In genomic region chr3:58323795-58324674, GRCh38 we compare ENCODE assay signal across 11 cellular contexts. TPM values are rescaled to one million over a fixed set of nuclear protein-coding genes. Genes with fewer than 3 reads are reported as not detected.
DNase-seq lines count a peak whose midpoint lies in the region; ATAC-seq and TF ChIP-seq lines count a peak whose summit lies in the region.
"Had no signal": no experiment of that assay in that cellular context is flagged by ENCODE, and none has a peak within 500 bp of the region (broad histone marks: within the 10 kb centered on the region; RNA-seq: fewer than 3 reads in every experiment).

No MANE protein-coding gene starts in this region.

- no peak overlapping the region for H3K4me3 ChIP-seq in fibroblast of the aortic adventitia (ENCODE audit: low read depth, low read length)
- H3K4me3 ChIP-seq: esophagus squamous epithelium, right lobe of liver had no signal

- no peak for TF ChIP-seq CTCF in fibroblast of the aortic adventitia (IDR thresholded peaks at IDR 0.05; ENCODE audit: insufficient read depth, low read length)

- CTCF ChIA-PET in activated CD8-positive, alpha-beta T cell treated with anti-CD3 and anti-CD28 coated beads, Interleukin-2, amount 10 ng/mL, durations not matched to agents 7 days and 5 days (lab: Charles Lee) = interaction anchor here (0.7 to 11.5 kb wide), 9 partner anchors 10 to 169 kb away, joined by 3 to 127 read pairs (median 5); partner anchors contain the start of genes HTD2 and RPP14

- no peaks in the 10 kb centered on the region for H3K27me3 Mint-ChIP-seq in activated T-cell treated with anti-CD3 and anti-CD28 coated beads, Interleukin-2, amount 50 U/mL, for 72 hours (ENCODE audit: low read depth)
- H3K27me3 Mint-ChIP-seq in activated CD8-positive, alpha-beta T cell treated with anti-CD3 and anti-CD28 coated beads, Interleukin-2, amount 10 ng/mL, durations not matched to agents 7 days and 5 days (ENCODE audit: low read depth) = no peaks in the 10 kb centered on the region
- H3K27me3 Mint-ChIP-seq in stimulated activated naive CD8-positive, alpha-beta T cell treated with anti-CD3 and anti-CD28 coated beads, Interleukin-15, Interleukin-2, amounts not matched to agents 100 ng/mL and 50 ng/mL, for 24 hours = no peaks in the 10 kb centered on the region

- ATAC-seq in activated T-cell treated with anti-CD3 and anti-CD28 coated beads, Interleukin-2, amount 50 U/mL, for 72 hours (replicated peaks in 1 of 2) = peak; percentile 82 to 84
- peak; percentile 43 for ATAC-seq in activated CD8-positive, alpha-beta T cell treated with anti-CD3 and anti-CD28 coated beads, Interleukin-2, amount 10 ng/mL, durations not matched to agents 7 days and 5 days

- peaks cover 30% of the 10 kb centered on the region for H3K4me1 Mint-ChIP-seq in activated T-cell treated with anti-CD3 and anti-CD28 coated beads, Interleukin-2, amount 50 U/mL, for 72 hours (ENCODE audit: low read depth)
- H3K4me1 Mint-ChIP-seq in activated CD8-positive, alpha-beta T cell treated with anti-CD3 and anti-CD28 coated beads, Interleukin-2, amount 10 ng/mL, durations not matched to agents 7 days and 5 days (ENCODE audit: low read depth) = peaks cover 19% of the 10 kb centered on the region
- H3K4me1 Mint-ChIP-seq in stimulated activated naive CD8-positive, alpha-beta T cell treated with anti-CD3 and anti-CD28 coated beads, Interleukin-15, Interleukin-2, amounts not matched to agents 100 ng/mL and 50 ng/mL, for 24 hours (ENCODE audit: low read depth) = peaks cover 39% of the 10 kb centered on the region

- peak overlapping the region; percentile 61 to 91 for H3K4me3 Mint-ChIP-seq in activated T-cell treated with anti-CD3 and anti-CD28 coated beads, Interleukin-2, amount 50 U/mL, for 72 hours
- H3K4me3 Mint-ChIP-seq in activated CD8-positive, alpha-beta T cell treated with anti-CD3 and anti-CD28 coated beads, Interleukin-2, amount 10 ng/mL, durations not matched to agents 7 days and 5 days = no peak overlapping the region
- H3K4me3 Mint-ChIP-seq in stimulated activated naive CD8-positive, alpha-beta T cell treated with anti-CD3 and anti-CD28 coated beads, Interleukin-15, Interleukin-2, amounts not matched to agents 100 ng/mL and 50 ng/mL, for 24 hours = peak overlapping the region; percentile 65

- no peaks in the 10 kb centered on the region for H3K9me3 Mint-ChIP-seq in activated T-cell treated with anti-CD3 and anti-CD28 coated beads, Interleukin-2, amount 50 U/mL, for 72 hours
- H3K9me3 Mint-ChIP-seq in activated CD8-positive, alpha-beta T cell treated with anti-CD3 and anti-CD28 coated beads, Interleukin-2, amount 10 ng/mL, durations not matched to agents 7 days and 5 days (ENCODE audit: insufficient read depth) = no peaks in the 10 kb centered on the region
- H3K9me3 Mint-ChIP-seq in stimulated activated naive CD8-positive, alpha-beta T cell treated with anti-CD3 and anti-CD28 coated beads, Interleukin-15, Interleukin-2, amounts not matched to agents 100 ng/mL and 50 ng/mL, for 24 hours = no peaks in the 10 kb centered on the region

- DNase-seq in activated T-cell treated with anti-CD3 and anti-CD28 coated beads, Interleukin-2, amount 50 U/mL, for 72 hours = no peak
- no peak for DNase-seq in activated T-cell treated with anti-CD3 and anti-CD28 coated beads, Interleukin-2, amount 50 U/mL, for 48 hours
- DNase-seq in activated CD8-positive, alpha-beta T cell treated with anti-CD3 and anti-CD28 coated beads, Interleukin-2, amount 10 ng/mL, durations not matched to agents 7 days and 5 days = no peak
- DNase-seq in fibroblast of the aortic adventitia (ENCODE audit: low read depth) (peak; percentile 18), NCI-H82 (lab: John Stamatoyannopoulos, UW) (no peak), Kasumi-1 (lab: John Stamatoyannopoulos, UW) (no peak), UCSD-AML1 (lab: John Stamatoyannopoulos, UW; ENCODE audit: unreplicated experiment) (no peak)
- DNase-seq: esophagus squamous epithelium, OCI-M1, right lobe of liver had no signal

- no peaks in the 10 kb centered on the region for H3K36me3 Mint-ChIP-seq in activated T-cell treated with anti-CD3 and anti-CD28 coated beads, Interleukin-2, amount 50 U/mL, for 72 hours (ENCODE audit: insufficient read depth in 2 of 2)
- H3K36me3 Mint-ChIP-seq in activated CD8-positive, alpha-beta T cell treated with anti-CD3 and anti-CD28 coated beads, Interleukin-2, amount 10 ng/mL, durations not matched to agents 7 days and 5 days (ENCODE audit: low read depth) = peaks cover 10% of the 10 kb centered on the region
- peaks cover 15% of the 10 kb centered on the region for H3K36me3 Mint-ChIP-seq in stimulated activated naive CD8-positive, alpha-beta T cell treated with anti-CD3 and anti-CD28 coated beads, Interleukin-15, Interleukin-2, amounts not matched to agents 100 ng/mL and 50 ng/mL, for 24 hours (ENCODE audit: low read depth)

- H3K27ac Mint-ChIP-seq in activated T-cell treated with anti-CD3 and anti-CD28 coated beads, Interleukin-2, amount 50 U/mL, for 72 hours = peak overlapping the region; percentile 99
- peak overlapping the region; percentile 61 for H3K27ac Mint-ChIP-seq in activated CD8-positive, alpha-beta T cell treated with anti-CD3 and anti-CD28 coated beads, Interleukin-2, amount 10 ng/mL, durations not matched to agents 7 days and 5 days
- H3K27ac Mint-ChIP-seq in stimulated activated naive CD8-positive, alpha-beta T cell treated with anti-CD3 and anti-CD28 coated beads, Interleukin-15, Interleukin-2, amounts not matched to agents 100 ng/mL and 50 ng/mL, for 24 hours = peak overlapping the region; percentile 95

- POLR2A ChIA-PET in activated CD8-positive, alpha-beta T cell treated with anti-CD3 and anti-CD28 coated beads, Interleukin-2, amount 10 ng/mL, durations not matched to agents 7 days and 5 days (lab: Charles Lee) = interaction anchor here (0.9 to 1.0 kb wide), 2 partner anchors 109 to 169 kb away, joined by 3 read pairs; no protein-coding TSS in a partner anchor

RNA-seq across cellular contexts. Expression of gene PXK, which starts 8.7 kb away (rescaled TPM):
- total RNA-seq in activated T-cell treated with anti-CD3 and anti-CD28 coated beads, Interleukin-2, amount 50 U/mL, for 72 hours = 10 to 100 TPM; 76.1 to 79.0 TPM
- 10 to 100 TPM; 31.5 to 33.4 TPM for total RNA-seq in activated CD8-positive, alpha-beta T cell treated with anti-CD3 and anti-CD28 coated beads, Interleukin-2, amount 10 ng/mL, durations not matched to agents 7 days and 5 days
- total RNA-seq in fibroblast of the aortic adventitia (ENCODE audit: low replicate concordance) = 19.3 and 64.4 TPM in 2 replicates

RNA-seq across cellular contexts. Expression of gene HTD2, which starts 17.7 kb away (rescaled TPM):
- 10 to 100 TPM in 1 of 2 donors, 1 to 10 TPM in 1; 7.9 to 11.4 TPM for total RNA-seq in activated T-cell treated with anti-CD3 and anti-CD28 coated beads, Interleukin-2, amount 50 U/mL, for 72 hours
- total RNA-seq in activated CD8-positive, alpha-beta T cell treated with anti-CD3 and anti-CD28 coated beads, Interleukin-2, amount 10 ng/mL, durations not matched to agents 7 days and 5 days = 1 to 10 TPM; 7.6 to 8.1 TPM
- total RNA-seq in fibroblast of the aortic adventitia (ENCODE audit: low replicate concordance) = 8.5 and 9.9 TPM in 2 replicates

RNA-seq across cellular contexts. Expression of gene RPP14, which starts 18.0 kb away (rescaled TPM):
- 10 to 100 TPM; 16.6 to 17.2 TPM for total RNA-seq in activated T-cell treated with anti-CD3 and anti-CD28 coated beads, Interleukin-2, amount 50 U/mL, for 72 hours
- total RNA-seq in activated CD8-positive, alpha-beta T cell treated with anti-CD3 and anti-CD28 coated beads, Interleukin-2, amount 10 ng/mL, durations not matched to agents 7 days and 5 days = 10 to 100 TPM; 12.8 to 15.1 TPM
- 10.8 and 19.0 TPM in 2 replicates for total RNA-seq in fibroblast of the aortic adventitia (ENCODE audit: low replicate concordance)
